24 cellular contexts compared by ENCODE assay signal in the genomic region with DNA sequence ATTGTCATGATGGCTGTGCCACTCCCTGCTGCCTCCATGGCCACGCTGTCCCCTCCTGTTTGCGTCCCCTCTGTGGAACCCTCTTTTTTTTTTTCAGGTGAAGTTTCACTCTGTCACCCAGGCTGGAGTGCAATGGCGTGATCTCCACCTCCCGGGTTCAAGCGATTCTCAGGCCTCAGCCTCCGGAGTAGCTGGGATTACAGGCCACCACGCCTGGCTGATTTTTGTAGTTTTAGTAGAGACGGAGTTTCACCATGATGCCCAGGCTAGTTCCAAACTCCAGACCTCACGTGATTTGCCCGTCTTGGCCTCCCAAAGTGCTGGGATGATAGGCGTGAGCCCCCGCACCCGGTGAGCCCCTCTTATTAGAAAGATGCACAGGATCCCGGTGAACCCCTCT. TPM values are rescaled to one million over a fixed set of nuclear protein-coding genes. Genes with fewer than 3 reads are reported as not detected.
DNase-seq lines count a peak whose midpoint lies in the region; ATAC-seq, FAIRE-seq and TF ChIP-seq lines count a peak whose summit lies in the region.
"Had no signal": no experiment of that assay in that cellular context is flagged by ENCODE, and none has a peak within 500 bp of the region (broad histone marks: within the 10 kb centered on the region; RNA-seq: fewer than 3 reads in every experiment).

No MANE protein-coding gene starts in this region.

- in situ Hi-C loops in K562 (cut with MboI) = no loop called here

- RAD21 ChIA-PET in HCT116 (lab: Charles Lee; ENCODE audit: low non-redundant PET in 1 of 2, low total read pairs in 2 of 2, uncharacterized antibody in 2 of 2, unreplicated experiment in 2 of 2) = no interaction called here

- no peaks in the 10 kb centered on the region for H3K9me1 ChIP-seq in K562 (ENCODE audit: control insufficient read depth, insufficient read depth, low read length)

- CTCF ChIA-PET in HCT116 (lab: Charles Lee) = no interaction called here
- CTCF ChIA-PET in K562 (lab: Yijun Ruan, JAX; ENCODE audit: low intra/inter-chr PET ratio) = interaction anchor here (0.6 kb wide), 1 partner anchor 484 kb away, joined by 3 read pairs; a partner anchor contains a TSS

- WGBS in K562 (ENCODE audit: insufficient coverage, low coverage, missing lambda C conversion rate) = 79% methylated on average over 11 of the region's 14 CpGs

- TF ChIP-seq POLR2A in HCT116 (IDR thresholded peaks at IDR 0.05; ENCODE audit: borderline replicate concordance, extremely low read depth, insufficient read depth, insufficient read length) = no peak
- no peak for TF ChIP-seq POLR2A in K562 (conservative IDR thresholded peaks at IDR 0.05)

- H3K9me3 ChIP-seq in HCT116 (ENCODE audit: control insufficient read depth in 1 of 2, insufficient read depth in 1 of 2, low read depth in 1 of 2, low read length in 2 of 2) (no peaks in the 10 kb centered on the region), K562 (replicated peaks; ENCODE audit: control insufficient read depth, insufficient read depth, low read depth, low read length) (no peaks in the 10 kb centered on the region)
- H3K9me3 ChIP-seq: A549, BE2C, HAP-1, SJSA1 had no signal

- DNase-seq in HCT116 (ENCODE audit: low read depth, low spot score) (no peak), K562 (ENCODE audit: extremely low read depth in 1 of 4, low spot score in 3 of 4) (no peak), hepatic stellate cell (ENCODE audit: low spot score) (no peak), NCI-H2081 treated with DMSO at 0.1 percent for 48 hours (lab: John Stamatoyannopoulos, UW) (no peak), mucosa of gallbladder (ENCODE audit: low spot score) (no peak)
- DNase-seq: BE2C; CD4-positive, CD25-positive, alpha-beta regulatory T cell; COR-L47; KBM-7; NCI-H1092; NCI-H1436; NCI-H187 treated with DMSO at 0.1 percent for 48 hours; NK-92 treated with Interleukin-12 subunit alpha and Interleukin-12 subunit beta, amount 100 ng/mL, for 24 hours had no signal

- peak overlapping the region in 2 of 3 experiments; percentile 25 to 35 for H3K4me3 Mint-ChIP-seq in nephron
- H3K4me3 Mint-ChIP-seq: CD4-positive, CD25-positive, alpha-beta regulatory T cell; GM23338 had no signal

- TF ChIP-seq CTCF in C4-2B (conservative IDR thresholded peaks at IDR 0.05) (no peak), HCT116 (IDR thresholded peaks at IDR 0.05 in 2 of 3, conservative IDR thresholded peaks at IDR 0.05 in 1 of 3; ENCODE audit: borderline replicate concordance in 1 of 3, insufficient read depth in 1 of 3, low read depth in 2 of 3, low read length in 2 of 3) (no peak), K562 (IDR thresholded peaks at IDR 0.05 in 2 of 3, conservative IDR thresholded peaks at IDR 0.05 in 1 of 3; ENCODE audit: insufficient read depth in 2 of 3, low read depth in 1 of 3, low read length in 3 of 3) (no peak), nephron (IDR thresholded peaks at IDR 0.05; ENCODE audit: unreplicated experiment in 3 of 3) (no peak)

- peak overlapping the region in 2 of 3 experiments; percentile 46 to 84 for H3K27ac Mint-ChIP-seq in nephron
- H3K27ac Mint-ChIP-seq: CD4-positive, CD25-positive, alpha-beta regulatory T cell; GM23338 had no signal

- H3K36me3 ChIP-seq in HCT116 (ENCODE audit: control insufficient read depth in 1 of 2, insufficient read depth in 2 of 2, low read length in 2 of 2) (no peaks in the 10 kb centered on the region), K562 (ENCODE audit: control insufficient read depth, insufficient read depth, low read length) (no peaks in the 10 kb centered on the region)
- H3K36me3 ChIP-seq: BE2C, HAP-1, SJSA1 had no signal

- H3K9ac ChIP-seq in HCT116 (ENCODE audit: low read length) = no peak overlapping the region
- no peak overlapping the region for H3K9ac ChIP-seq in K562 (ENCODE audit: insufficient read depth in 1 of 2, low read depth in 2 of 2, low read length in 2 of 2)

- H3K79me2 ChIP-seq in HCT116 (ENCODE audit: insufficient read depth, low read length) (no peaks in the 10 kb centered on the region), K562 (ENCODE audit: control insufficient read depth, insufficient read depth, low read length) (no peaks in the 10 kb centered on the region)

- POLR2A ChIA-PET in HCT116 (lab: Charles Lee) = no interaction called here
- POLR2A ChIA-PET in K562 (lab: Yijun Ruan, JAX) = no interaction called here

- TF ChIP-seq RAD21 in HCT116 (IDR thresholded peaks at IDR 0.05; ENCODE audit: low read depth) = no peak
- TF ChIP-seq RAD21 in K562 (CRISPR knock-in tag; conservative IDR thresholded peaks at IDR 0.05 in 1 of 2, IDR thresholded peaks at IDR 0.05 in 1 of 2) = no peak

- H3K9me2 ChIP-seq in HCT116 (ENCODE audit: insufficient read depth) = no peaks in the 10 kb centered on the region

- H4K20me1 ChIP-seq in HCT116 (ENCODE audit: insufficient read depth) = no peaks in the 10 kb centered on the region
- H4K20me1 ChIP-seq in K562 (replicated peaks; ENCODE audit: control insufficient read depth, insufficient read depth, low read length) = no peaks in the 10 kb centered on the region

- H3K4me3 ChIP-seq in HCT116 (replicated peaks in 1 of 2; ENCODE audit: low read depth in 1 of 2, low read length in 2 of 2) (no peak overlapping the region), K562 (no peak overlapping the region)
- H3K4me3 ChIP-seq: A549, GM23338, HAP-1, SJSA1 had no signal

- ATAC-seq in HCT116 (no peak), K562 (no peak), HG03342 (IDR thresholded peaks at IDR 0.05; ENCODE audit: unreplicated experiment) (no peak)
- ATAC-seq: A549, GM23338, Right ventricle myocardium inferior had no signal

- H3K27ac ChIP-seq in C4-2B (peak overlapping the region; percentile 84), HCT116 (ENCODE audit: low read depth, low read length) (peak overlapping the region; percentile 83; the same call in 1 of the 2 replicates), K562 (ENCODE audit: extremely low read depth, low read depth, low read length) (no peak overlapping the region)
- H3K27ac ChIP-seq: SJSA1 had no signal

- intact Hi-C loops in HCT116 (cut with micrococcal nuclease) (no loop called here), K562 (cut with micrococcal nuclease) (loop anchor here (10.0 kb wide), 1 partner anchor 46 kb away; no protein-coding TSS in a partner anchor)

- H3K4me2 ChIP-seq in HCT116 (ENCODE audit: low read length) (no peak overlapping the region), K562 (ENCODE audit: insufficient read depth, low read length) (no peak overlapping the region)
- H3K4me2 ChIP-seq: A549, GM23338 had no signal

- peaks cover 23% of the 10 kb centered on the region for H3K4me1 Mint-ChIP-seq in nephron

- FAIRE-seq in K562 (lab: Jason Lieb, UNC) = no peak
- FAIRE-seq: A549, GM12892 had no signal

- BruUV-seq in HCT116 (replicated peaks; lab: Mats Ljungman, UMichigan) (no TSS peak), K562 (replicated peaks; lab: Mats Ljungman, UMichigan) (no TSS peak)

- H3K9me3 Mint-ChIP-seq in nephron = no peaks in the 10 kb centered on the region
- H3K9me3 Mint-ChIP-seq: CD4-positive, CD25-positive, alpha-beta regulatory T cell; GM23338 had no signal

- H3K27me3 ChIP-seq in HCT116 (ENCODE audit: insufficient read depth, low read length) (no peaks in the 10 kb centered on the region), K562 (ENCODE audit: control insufficient read depth in 2 of 2, insufficient read depth in 2 of 2, low read length in 2 of 2) (no peaks in the 10 kb centered on the region)

- no peak for TF ChIP-seq EP300 in K562 (IDR thresholded peaks at IDR 0.05; ENCODE audit: low read length)

- H2AFZ ChIP-seq in HCT116 (ENCODE audit: low read depth, low read length, poor library complexity, severe bottlenecking) (no peak overlapping the region), K562 (ENCODE audit: low read depth, low read length) (no peak overlapping the region)
- H2AFZ ChIP-seq: GM23338 had no signal

- H3K27me3 Mint-ChIP-seq in nephron (ENCODE audit: low read depth) = peaks cover 57% of the 10 kb centered on the region

- no peaks in the 10 kb centered on the region for H3K36me3 Mint-ChIP-seq in nephron (ENCODE audit: low read depth)
- H3K36me3 Mint-ChIP-seq: CD4-positive, CD25-positive, alpha-beta regulatory T cell had no signal

- H3K4me1 ChIP-seq in HCT116 (ENCODE audit: control insufficient read depth in 1 of 2, insufficient read depth in 2 of 2, low read length in 2 of 2) = peaks cover 52 to 93% of the 10 kb centered on the region in 2 experiments
- peaks cover 41 to 46% of the 10 kb centered on the region in 2 experiments for H3K4me1 ChIP-seq in K562 (replicated peaks in 1 of 2; ENCODE audit: control insufficient read depth in 2 of 2, insufficient read depth in 2 of 2, low read length in 2 of 2)
- H3K4me1 ChIP-seq: BE2C, HAP-1 had no signal

RNA-seq across cellular contexts. Expression of a gene that starts 11.0 kb away (rescaled TPM):
- total RNA-seq in HCT116 (2021; ENCODE audit: unreplicated experiment) (212 TPM), K562 (2014; rRNA removed) (64.7 and 104 TPM in 2 replicates), K562 (2014; rRNA removed; fragmentation: Illumina TruSeq; extraction: Trizol) (103 and 114 TPM in 2 replicates), K562 (2015; rRNA removed; fragmentation: Illumina TruSeq; extraction: Trizol) (96.9 and 104 TPM in 2 replicates), K562 (2021) (208 and 215 TPM in 2 replicates), mucosa of gallbladder (100 TPM)
- polyA plus RNA-seq in HCT116 (2012) = 96.9 and 135 TPM in 2 replicates
- 163 and 370 TPM in 2 replicates for total RNA-seq in K562 (2011; cell fraction: chromatin; rRNA removed; ENCODE audit: low replicate concordance)
- 214 and 227 TPM in 2 replicates for total RNA-seq in K562 (2011; cell fraction: nucleolus; rRNA removed)
- total RNA-seq in K562 (2011; cell fraction: nucleoplasm; rRNA removed) = 128 and 149 TPM in 2 replicates
- polyA plus RNA-seq in K562 (2011; rRNA removed) (132 and 145 TPM in 2 replicates), K562 (2014; fragmentation: Illumina TruSeq; extraction: Trizol) (222 and 254 TPM in 2 replicates), K562 (2014; fragmentation: Nextera tagmentation; extraction: Ambion mirVana) (10 to 100 TPM; 36.6 to 45.1 TPM), K562 (2014; rRNA removed) (171 and 184 TPM in 2 replicates)
- polyA plus RNA-seq in K562 (2011; cell fraction: cytosol; rRNA removed) = 67.6 and 119 TPM in 2 replicates
- 140 and 142 TPM in 2 replicates for polyA plus RNA-seq in K562 (2011; cell fraction: nucleus; rRNA removed)
- polyA plus RNA-seq in K562 (2012) = 143 and 153 TPM in 2 replicates
- 118 and 130 TPM in 2 replicates for polyA minus RNA-seq in K562 (2011; rRNA and poly(A)+ RNA removed)
- 69.2 and 93.4 TPM in 2 replicates for polyA minus RNA-seq in K562 (2011; cell fraction: cytosol; rRNA and poly(A)+ RNA removed)
- 62.3 and 72.8 TPM in 2 replicates for polyA minus RNA-seq in K562 (2011; cell fraction: nucleus; rRNA and poly(A)+ RNA removed)

RNA-seq across cellular contexts. Expression of a gene that starts 35.0 kb away (rescaled TPM):
- total RNA-seq in HCT116 (2021; ENCODE audit: unreplicated experiment) = 44.7 TPM
- 37.2 and 44.8 TPM in 2 replicates for polyA plus RNA-seq in HCT116 (2012)
- total RNA-seq in K562 (2011; cell fraction: chromatin; rRNA removed; ENCODE audit: low replicate concordance) = 10.8 and 42.1 TPM in 2 replicates
- total RNA-seq in K562 (2011; cell fraction: nucleolus; rRNA removed) = 29.0 and 32.5 TPM in 2 replicates
- 13.0 and 13.4 TPM in 2 replicates for total RNA-seq in K562 (2011; cell fraction: nucleoplasm; rRNA removed)
- 2.3 and 4.5 TPM in 2 replicates for total RNA-seq in K562 (2014; rRNA removed)
- 0.06 and 0.18 TPM in 2 replicates for total RNA-seq in K562 (2014; rRNA removed; fragmentation: Illumina TruSeq; extraction: Trizol)
- 0.33 and 1.2 TPM in 2 replicates for total RNA-seq in K562 (2015; rRNA removed; fragmentation: Illumina TruSeq; extraction: Trizol)
- total RNA-seq in K562 (2021) = 3.3 and 3.4 TPM in 2 replicates
- polyA plus RNA-seq in K562 (2011; rRNA removed) = 0.81 and 1.8 TPM in 2 replicates
- polyA plus RNA-seq in K562 (2011; cell fraction: cytosol; rRNA removed) = 0.55 and 1.9 TPM in 2 replicates
- polyA plus RNA-seq in K562 (2011; cell fraction: nucleus; rRNA removed) = 15.2 and 24.6 TPM in 2 replicates
- polyA plus RNA-seq in K562 (2012) = 3.2 and 13.5 TPM in 2 replicates
- polyA plus RNA-seq in K562 (2014; fragmentation: Illumina TruSeq; extraction: Trizol) = 0.34 and 1.1 TPM in 2 replicates
- under 1 TPM in 1 of 2 experiments, not detected in 1; 0.03 TPM for polyA plus RNA-seq in K562 (2014; fragmentation: Nextera tagmentation; extraction: Ambion mirVana)
- polyA plus RNA-seq in K562 (2014; rRNA removed) = 1.5 and 4.5 TPM in 2 replicates
- 0.33 and 1.1 TPM in 2 replicates for polyA minus RNA-seq in K562 (2011; rRNA and poly(A)+ RNA removed)
- 1.7 and 1.9 TPM in 2 replicates for polyA minus RNA-seq in K562 (2011; cell fraction: cytosol; rRNA and poly(A)+ RNA removed)
- 8.8 and 11.0 TPM in 2 replicates for polyA minus RNA-seq in K562 (2011; cell fraction: nucleus; rRNA and poly(A)+ RNA removed)
- total RNA-seq in mucosa of gallbladder = 2.6 TPM

RNA-seq across cellular contexts. Expression of a gene that starts 42.5 kb away (rescaled TPM):
- not detected for total RNA-seq in HCT116 (2021; ENCODE audit: unreplicated experiment)
- polyA plus RNA-seq in HCT116 (2012) = not detected in 2 replicates
- total RNA-seq in K562 (2011; cell fraction: chromatin; rRNA removed; ENCODE audit: low replicate concordance) = not detected in 2 replicates
- total RNA-seq in K562 (2011; cell fraction: nucleolus; rRNA removed) = not detected in 2 replicates
- total RNA-seq in K562 (2011; cell fraction: nucleoplasm; rRNA removed) = not detected in 2 replicates
- not detected in 2 replicates for total RNA-seq in K562 (2014; rRNA removed)
- not detected in 2 replicates for total RNA-seq in K562 (2014; rRNA removed; fragmentation: Illumina TruSeq; extraction: Trizol)
- total RNA-seq in K562 (2015; rRNA removed; fragmentation: Illumina TruSeq; extraction: Trizol) = not detected in 2 replicates
- not detected in 2 replicates for total RNA-seq in K562 (2021)
- polyA plus RNA-seq in K562 (2011; rRNA removed) = not detected in 2 replicates
- not detected in 2 replicates for polyA plus RNA-seq in K562 (2011; cell fraction: cytosol; rRNA removed)
- not detected in 2 replicates for polyA plus RNA-seq in K562 (2011; cell fraction: nucleus; rRNA removed)
- 0.07 TPM in 1 of 2 replicates, not detected in the other for polyA plus RNA-seq in K562 (2012)
- not detected in 2 replicates for polyA plus RNA-seq in K562 (2014; fragmentation: Illumina TruSeq; extraction: Trizol)
- polyA plus RNA-seq in K562 (2014; fragmentation: Nextera tagmentation; extraction: Ambion mirVana) = not detected
- not detected in 2 replicates for polyA plus RNA-seq in K562 (2014; rRNA removed)
- not detected in 2 replicates for polyA minus RNA-seq in K562 (2011; rRNA and poly(A)+ RNA removed)
- polyA minus RNA-seq in K562 (2011; cell fraction: cytosol; rRNA and poly(A)+ RNA removed) = not detected in 2 replicates
- polyA minus RNA-seq in K562 (2011; cell fraction: nucleus; rRNA and poly(A)+ RNA removed) = not detected in 2 replicates
- 0.69 TPM for total RNA-seq in mucosa of gallbladder
- total RNA-seq: CD4-positive, CD25-positive, alpha-beta regulatory T cell; G401; NCI-H460; SJSA1 had no signal
- polyA plus RNA-seq: A549; CD4-positive, CD25-positive, alpha-beta regulatory T cell; GM23338 had no signal

RNA-seq across cellular contexts. Expression of a gene that starts 53.3 kb away (rescaled TPM):
- 52.7 TPM for total RNA-seq in HCT116 (2021; ENCODE audit: unreplicated experiment)
- polyA plus RNA-seq in HCT116 (2012) = 40.4 and 42.8 TPM in 2 replicates
- total RNA-seq in K562 (2011; cell fraction: chromatin; rRNA removed; ENCODE audit: low replicate concordance) = 2.8 and 6.4 TPM in 2 replicates
- total RNA-seq in K562 (2011; cell fraction: nucleolus; rRNA removed) = 8.8 and 12.3 TPM in 2 replicates
- total RNA-seq in K562 (2011; cell fraction: nucleoplasm; rRNA removed) = 3.4 and 7.0 TPM in 2 replicates
- total RNA-seq in K562 (2014; rRNA removed) = 74.8 and 100.0 TPM in 2 replicates
- 6.7 TPM in 2 replicates for total RNA-seq in K562 (2014; rRNA removed; fragmentation: Illumina TruSeq; extraction: Trizol)
- total RNA-seq in K562 (2015; rRNA removed; fragmentation: Illumina TruSeq; extraction: Trizol) = 29.6 and 31.9 TPM in 2 replicates
- total RNA-seq in K562 (2021) = 50.5 and 53.7 TPM in 2 replicates
- polyA plus RNA-seq in K562 (2011; rRNA removed) = 15.8 and 16.5 TPM in 2 replicates
- 21.3 and 65.5 TPM in 2 replicates for polyA plus RNA-seq in K562 (2011; cell fraction: cytosol; rRNA removed)
- polyA plus RNA-seq in K562 (2011; cell fraction: nucleus; rRNA removed) = 12.1 and 18.1 TPM in 2 replicates
- polyA plus RNA-seq in K562 (2012) = 34.9 and 46.9 TPM in 2 replicates
- 10.3 and 22.1 TPM in 2 replicates for polyA plus RNA-seq in K562 (2014; fragmentation: Illumina TruSeq; extraction: Trizol)
- 1 to 10 TPM; 1.5 to 2.4 TPM for polyA plus RNA-seq in K562 (2014; fragmentation: Nextera tagmentation; extraction: Ambion mirVana)
- 53.3 and 75.7 TPM in 2 replicates for polyA plus RNA-seq in K562 (2014; rRNA removed)
- 2.6 and 4.5 TPM in 2 replicates for polyA minus RNA-seq in K562 (2011; rRNA and poly(A)+ RNA removed)
- polyA minus RNA-seq in K562 (2011; cell fraction: cytosol; rRNA and poly(A)+ RNA removed) = 17.2 and 24.6 TPM in 2 replicates
- 7.1 and 7.8 TPM in 2 replicates for polyA minus RNA-seq in K562 (2011; cell fraction: nucleus; rRNA and poly(A)+ RNA removed)
- total RNA-seq in mucosa of gallbladder = 51.2 TPM

RNA-seq across cellular contexts. Expression of a gene that starts 53.3 kb away (rescaled TPM):
- total RNA-seq in HCT116 (2021; ENCODE audit: unreplicated experiment) (35.2 TPM), K562 (2014; rRNA removed) (22.3 and 24.0 TPM in 2 replicates), K562 (2014; rRNA removed; fragmentation: Illumina TruSeq; extraction: Trizol) (4.7 and 6.1 TPM in 2 replicates), K562 (2015; rRNA removed; fragmentation: Illumina TruSeq; extraction: Trizol) (13.6 and 13.9 TPM in 2 replicates), K562 (2021) (19.9 and 22.2 TPM in 2 replicates), mucosa of gallbladder (86.6 TPM)
- polyA plus RNA-seq in HCT116 (2012) = 31.4 and 34.6 TPM in 2 replicates
- 42.1 and 68.9 TPM in 2 replicates for total RNA-seq in K562 (2011; cell fraction: chromatin; rRNA removed; ENCODE audit: low replicate concordance)
- total RNA-seq in K562 (2011; cell fraction: nucleolus; rRNA removed) = 52.6 and 53.5 TPM in 2 replicates
- 51.0 and 57.1 TPM in 2 replicates for total RNA-seq in K562 (2011; cell fraction: nucleoplasm; rRNA removed)
- polyA plus RNA-seq in K562 (2011; rRNA removed) (18.6 and 20.7 TPM in 2 replicates), K562 (2014; fragmentation: Illumina TruSeq; extraction: Trizol) (9.0 and 13.6 TPM in 2 replicates), K562 (2014; fragmentation: Nextera tagmentation; extraction: Ambion mirVana) (1 to 10 TPM in 1 of 2 experiments, under 1 TPM in 1; 0.69 to 1.0 TPM), K562 (2014; rRNA removed) (31.5 and 33.3 TPM in 2 replicates)
- polyA plus RNA-seq in K562 (2011; cell fraction: cytosol; rRNA removed) = 20.9 and 40.1 TPM in 2 replicates
- 55.5 and 97.5 TPM in 2 replicates for polyA plus RNA-seq in K562 (2011; cell fraction: nucleus; rRNA removed)
- polyA plus RNA-seq in K562 (2012) = 18.3 and 26.9 TPM in 2 replicates
- polyA minus RNA-seq in K562 (2011; rRNA and poly(A)+ RNA removed) = 1.6 and 5.7 TPM in 2 replicates
- 7.7 and 10.3 TPM in 2 replicates for polyA minus RNA-seq in K562 (2011; cell fraction: cytosol; rRNA and poly(A)+ RNA removed)
- 11.7 and 13.1 TPM in 2 replicates for polyA minus RNA-seq in K562 (2011; cell fraction: nucleus; rRNA and poly(A)+ RNA removed)
